Comparison of ENCODE assay signal across 8 cellular contexts in genomic region chrX:153669174-153669890, GRCh38. TPM values are rescaled to one million over a fixed set of nuclear protein-coding genes. Genes with fewer than 3 reads are reported as not detected.
DNase-seq lines count a peak whose midpoint lies in the region; ATAC-seq and TF ChIP-seq lines count a peak whose summit lies in the region.

No MANE protein-coding gene starts in this region.

- ATAC-seq in sciatic nerve (peak; percentile 4), HG02981 (IDR thresholded peaks at IDR 0.05; ENCODE audit: unreplicated experiment) (no peak)

- peaks cover 9% of the 10 kb centered on the region for H3K27me3 ChIP-seq in AG04450 (ENCODE audit: control insufficient read depth, insufficient read depth, low read length)

- TF ChIP-seq CTCF in AG04450 (IDR thresholded peaks at IDR 0.05; ENCODE audit: low read depth, low read length) (peak; percentile 63), GM20000 (IDR thresholded peaks at IDR 0.05; ENCODE audit: extremely low read depth, missing control alignments) (peak; percentile 64), fibroblast of pulmonary artery (IDR thresholded peaks at IDR 0.05; ENCODE audit: low read length, missing control alignments) (peak; percentile 58)

- H3K27ac ChIP-seq in AG04450 (ENCODE audit: low read depth, low read length): no peak overlapping the region

- CTCF ChIA-PET in AG04450 (lab: Charles Lee): interaction anchor here (0.6 to 5.1 kb wide), 22 partner anchors 9 to 727 kb away, joined by 3 to 64 read pairs (median 5); partner anchors contain the start of gene CCNQ

- H3K27me3 Mint-ChIP-seq in activated CD4-positive, alpha-beta T cell treated with anti-CD3 and anti-CD28 coated beads, Interleukin-2, amount 10 ng/mL, durations not matched to agents 24 days and 14 days: peaks cover 21% of the 10 kb centered on the region

- no peaks in the 10 kb centered on the region for H3K9me3 Mint-ChIP-seq in activated CD4-positive, alpha-beta T cell treated with anti-CD3 and anti-CD28 coated beads, Interleukin-2, amount 10 ng/mL, durations not matched to agents 24 days and 14 days

- no peaks in the 10 kb centered on the region; the same call in 1 of the 2 replicates for H3K9me3 ChIP-seq in AG04450 (ENCODE audit: control insufficient read depth, insufficient read depth, low read length)

- H3K4me3 ChIP-seq in AG04450 (ENCODE audit: low read depth, low read length) (no peak overlapping the region), fibroblast of pulmonary artery (replicated peaks; ENCODE audit: low read depth, low read length) (no peak overlapping the region)

- DNase-seq in AG04450 (ENCODE audit: low read depth, low spot score) (no peak), GM20000 (ENCODE audit: low spot score) (peak; percentile 76), fibroblast of pulmonary artery (ENCODE audit: low read depth) (no peak), sciatic nerve (ENCODE audit: low spot score) (no peak), HK-2 (ENCODE audit: unreplicated experiment) (no peak), SW 1271 (lab: John Stamatoyannopoulos, UW) (no peak)
- DNase-seq in activated CD4-positive, alpha-beta T cell treated with anti-CD3 and anti-CD28 coated beads, Interleukin-2, amount 10 ng/mL, durations not matched to agents 24 days and 14 days: peak; percentile 81

- POLR2A ChIA-PET in AG04450 (lab: Yijun Ruan, JAX): no interaction called here

- H3K4me3 Mint-ChIP-seq in activated CD4-positive, alpha-beta T cell treated with anti-CD3 and anti-CD28 coated beads, Interleukin-2, amount 10 ng/mL, durations not matched to agents 24 days and 14 days: no peak overlapping the region

- H3K27ac Mint-ChIP-seq in activated CD4-positive, alpha-beta T cell treated with anti-CD3 and anti-CD28 coated beads, Interleukin-2, amount 10 ng/mL, durations not matched to agents 24 days and 14 days: no peak overlapping the region

- intact Hi-C loops in activated CD4-positive, alpha-beta T cell treated with anti-CD3 and anti-CD28 coated beads, Interleukin-2, amount 10 ng/mL, durations not matched to agents 24 days and 14 days (cut with micrococcal nuclease): loop anchor here (1.0 to 10.0 kb wide), 5 partner anchors 57 to 727 kb away; no protein-coding TSS in a partner anchor
- intact Hi-C loops in sciatic nerve (cut with DNase I): loop anchor here (5.0 kb wide), 1 partner anchor 132 kb away; no protein-coding TSS in a partner anchor

- no peaks in the 10 kb centered on the region for H3K36me3 Mint-ChIP-seq in activated CD4-positive, alpha-beta T cell treated with anti-CD3 and anti-CD28 coated beads, Interleukin-2, amount 10 ng/mL, durations not matched to agents 24 days and 14 days (ENCODE audit: low read depth)

- peaks cover 10% of the 10 kb centered on the region for H3K4me1 Mint-ChIP-seq in activated CD4-positive, alpha-beta T cell treated with anti-CD3 and anti-CD28 coated beads, Interleukin-2, amount 10 ng/mL, durations not matched to agents 24 days and 14 days

RNA-seq across cellular contexts. Expression of gene PNCK, which starts 4.3 kb away (rescaled TPM):
- 0.17 TPM in 1 of 2 replicates, not detected in the other for polyA plus RNA-seq in AG04450 (2011; rRNA removed)
- polyA minus RNA-seq in AG04450 (2011; rRNA and poly(A)+ RNA removed): not detected in 2 replicates
- 0.36 and 0.84 TPM in 2 replicates for total RNA-seq in activated CD4-positive, alpha-beta T cell treated with anti-CD3 and anti-CD28 coated beads, Interleukin-2, amount 10 ng/mL, durations not matched to agents 24 days and 14 days
- total RNA-seq in sciatic nerve: 1.6 TPM

RNA-seq across cellular contexts. Expression of gene SLC6A8, which starts 18.4 kb away (rescaled TPM):
- polyA plus RNA-seq in AG04450 (2011; rRNA removed): 6.9 and 12.3 TPM in 2 replicates
- 18.4 and 30.5 TPM in 2 replicates for polyA minus RNA-seq in AG04450 (2011; rRNA and poly(A)+ RNA removed)
- total RNA-seq in activated CD4-positive, alpha-beta T cell treated with anti-CD3 and anti-CD28 coated beads, Interleukin-2, amount 10 ng/mL, durations not matched to agents 24 days and 14 days: 3.5 TPM in 2 replicates
- 23.2 TPM for total RNA-seq in sciatic nerve

RNA-seq across cellular contexts. Expression of gene DUSP9, which starts 22.3 kb away (rescaled TPM):
- not detected in 2 replicates for polyA plus RNA-seq in AG04450 (2011; rRNA removed)
- polyA minus RNA-seq in AG04450 (2011; rRNA and poly(A)+ RNA removed): not detected in 2 replicates
- total RNA-seq in activated CD4-positive, alpha-beta T cell treated with anti-CD3 and anti-CD28 coated beads, Interleukin-2, amount 10 ng/mL, durations not matched to agents 24 days and 14 days: 0.19 and 0.24 TPM in 2 replicates
- total RNA-seq in sciatic nerve: 0.13 TPM

RNA-seq across cellular contexts. Expression of gene BCAP31, which starts 54.9 kb away (rescaled TPM):
- polyA plus RNA-seq in AG04450 (2011; rRNA removed): 108 and 114 TPM in 2 replicates
- polyA minus RNA-seq in AG04450 (2011; rRNA and poly(A)+ RNA removed): 69.0 and 80.9 TPM in 2 replicates
- 154 and 157 TPM in 2 replicates for total RNA-seq in activated CD4-positive, alpha-beta T cell treated with anti-CD3 and anti-CD28 coated beads, Interleukin-2, amount 10 ng/mL, durations not matched to agents 24 days and 14 days
- 124 TPM for total RNA-seq in sciatic nerve

RNA-seq across cellular contexts. Expression of gene ABCD1, which starts 55.3 kb away (rescaled TPM):
- polyA plus RNA-seq in AG04450 (2011; rRNA removed): 4.2 and 5.8 TPM in 2 replicates
- 7.6 and 9.1 TPM in 2 replicates for polyA minus RNA-seq in AG04450 (2011; rRNA and poly(A)+ RNA removed)
- 6.6 and 7.7 TPM in 2 replicates for total RNA-seq in activated CD4-positive, alpha-beta T cell treated with anti-CD3 and anti-CD28 coated beads, Interleukin-2, amount 10 ng/mL, durations not matched to agents 24 days and 14 days
- 10.1 TPM for total RNA-seq in sciatic nerve

Comparison
In these comparisons a context has a peak if more than half of its experiments do, and no peak if none do; other contexts are left out.
1. DNase-seq: peak in GM20000 (single experiment) and activated CD4-positive, alpha-beta T cell treated with anti-CD3 and anti-CD28 coated beads, Interleukin-2, amount 10 ng/mL, durations not matched to agents 24 days and 14 days (single experiment); none in AG04450 (single experiment), fibroblast of pulmonary artery (single experiment), sciatic nerve (single experiment), HK-2 (single experiment) and SW 1271 (0 of 2).
2. Peak in every context shown above with its lines, with median percentiles within 50 percentile points of each other: CTCF ChIP-seq.